ENCODE assay signal across 35 cellular contexts in the genomic region with DNA sequence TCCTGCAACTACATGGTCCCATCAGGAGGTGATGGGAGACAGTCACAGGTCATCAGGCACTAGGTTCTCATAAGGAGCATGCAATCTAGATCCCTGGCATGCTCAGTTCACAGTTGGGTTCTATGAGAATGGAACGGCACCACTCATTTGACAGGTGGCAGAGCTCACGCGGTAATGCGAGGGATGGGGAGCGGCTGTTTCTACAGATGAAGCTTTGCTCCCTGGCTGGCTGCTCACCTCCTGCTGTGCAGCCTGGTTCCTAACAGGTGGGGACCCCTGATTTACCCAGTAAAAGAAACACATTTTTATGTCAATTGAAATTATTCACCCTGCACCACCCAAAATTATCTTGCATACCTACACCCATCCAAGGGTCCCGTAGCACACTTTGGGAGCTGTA. TPM values are rescaled to one million over a fixed set of nuclear protein-coding genes. Genes with fewer than 3 reads are reported as not detected.
"Had no signal": no experiment of that assay in that cellular context is flagged by ENCODE, and none has a peak within 500 bp of the region (broad histone marks: within the 10 kb centered on the region; RNA-seq: fewer than 3 reads in every experiment).

No MANE protein-coding gene starts in this region.

- ATAC-seq: left cardiac atrium; left lung; mucosa of descending colon; naive thymus-derived CD4-positive, alpha-beta T cell; natural killer cell treated with Interleukin-12 subunit alpha and Interleukin-12 subunit beta and Interleukin-15 and Interleukin-18, amount 100 ng/mL, for 72 hours; pancreas; right lobe of liver; stimulated activated memory B cell treated with anti-CD40 and anti-IgM and Interleukin-4, amounts not matched to agents 10 μg/mL and 1 μg/mL and 100 μg/mL, for 72 hours; stimulated activated naive CD8-positive, alpha-beta T cell treated with anti-CD3 and anti-CD28 coated beads, Interleukin-15, amount 100 ng/mL, for 72 hours had no signal

- FAIRE-seq: pancreas had no signal

- H3K36me3 ChIP-seq: left lung, pancreas, right atrium auricular region, right lobe of liver, tibial nerve, vagina had no signal

- H3K9me3 ChIP-seq: left lung, mucosa of descending colon, pancreas, right atrium auricular region, right lobe of liver, tibial nerve, vagina had no signal

- H3K27ac ChIP-seq: hepatocyte, left lung, pancreas, right atrium auricular region, right lobe of liver, tibial nerve, vagina had no signal

- DNase-seq: islet precursor cell; kidney glomerular epithelial cell; left cardiac atrium; left lung; midbrain; mucosa of descending colon; naive thymus-derived CD4-positive, alpha-beta T cell; nucleus accumbens; pancreas; right lobe of liver; stimulated activated CD4-positive, alpha-beta T cell treated with anti-CD3 and anti-CD28 coated beads, Interleukin-1b, Interleukin-23, amount 100 ng/mL, for 48 hours; stimulated activated CD4-positive, alpha-beta T cell treated with anti-CD3 and anti-CD28 coated beads, Interleukin-2, amount 100 ng/mL, for 48 hours; stimulated activated CD4-positive, alpha-beta T cell treated with anti-CD3 and anti-CD28 coated beads, Interleukin-4, amount 100 ng/mL, for 4 hours; stimulated activated CD8-positive, alpha-beta memory T cell treated with anti-CD3 and anti-CD28 coated beads, Interleukin-4, amount 100 ng/mL, for 48 hours; stimulated activated naive CD4-positive, alpha-beta T cell treated with Interleukin-2 at 50 U/mL for 16 hours; stimulated activated naive CD8-positive, alpha-beta T cell treated with anti-CD3 and anti-CD28 coated beads, Interleukin-15, amount 100 ng/mL, for 72 hours; substantia nigra had no signal

- H3K4me3 ChIP-seq: hepatocyte, left lung, mucosa of descending colon, pancreas, right atrium auricular region, right lobe of liver, smooth muscle cell, tibial nerve, vagina had no signal

- H3K4me1 ChIP-seq: left lung, pancreas, right atrium auricular region, right lobe of liver, tibial nerve, vagina had no signal

- H3K27me3 ChIP-seq: hepatocyte, left lung, pancreas, right atrium auricular region, right lobe of liver, tibial nerve, vagina had no signal

RNA-seq across cellular contexts. Expression of a gene that starts 55.5 kb away (rescaled TPM):
- total RNA-seq: hepatocyte; left lung; liver; lung microvascular endothelial cell; mesenteric fat pad; mucosa of descending colon; myocyte; naive thymus-derived CD4-positive, alpha-beta T cell; natural killer cell treated with Interleukin-12 subunit alpha and Interleukin-12 subunit beta and Interleukin-15 and Interleukin-18, amount 100 ng/mL, for 72 hours; osteoblast; pancreas; progenitor cell of endocrine pancreas; pulmonary artery endothelial cell; renal cortical epithelial cell; right atrium auricular region; right lobe of liver; skeletal muscle tissue; smooth muscle cell; temporal lobe; urinary bladder; vagina had no signal
- polyA plus RNA-seq: hepatocyte; naive thymus-derived CD4-positive, alpha-beta T cell; smooth muscle cell had no signal
